ENCODE assay signal across 22 cellular contexts in genomic region chr13:99022953-99023352, GRCh38.
"Had no signal": no experiment of that assay in that cellular context is flagged by ENCODE, and none has a peak within 500 bp of the region (broad histone marks: within the 10 kb centered on the region; RNA-seq: fewer than 3 reads in every experiment).

No MANE protein-coding gene starts in this region.

- H3K4me1 ChIP-seq: adrenal gland, breast epithelium, tibial artery had no signal

- ATAC-seq: activated CD4-positive, CD25-positive, alpha-beta regulatory T cell treated with anti-CD3 and anti-CD28 coated beads, Interleukin-2, amount 50 U/mL, for 24 hours; activated naive CD4-positive, alpha-beta T cell treated with anti-CD3 and anti-CD28 coated beads, Interleukin-2, amount 50 U/mL, for 72 hours; esophagus mucosa; left colon; lower lobe of right lung; stimulated activated naive CD8-positive, alpha-beta T cell treated with anti-CD3 and anti-CD28 coated beads, Interleukin-15, Interleukin-2, amounts not matched to agents 100 U/mL and 50 U/mL, for 24 hours had no signal

- FAIRE-seq: islet of Langerhans, urothelium cell line had no signal

- H3K9me3 ChIP-seq: adrenal gland, breast epithelium, lower lobe of right lung, tibial artery had no signal

- H3K27me3 ChIP-seq: adrenal gland, breast epithelium, tibial artery had no signal

- H3K4me3 ChIP-seq: adrenal gland, breast epithelium, lower lobe of right lung, tibial artery had no signal

- DNase-seq: activated CD8-positive, alpha-beta memory T cell treated with anti-CD3 and anti-CD28 coated beads for 24 hours; activated CD8-positive, alpha-beta memory T cell treated with anti-CD3 and anti-CD28 coated beads, Interleukin-2, amount 50 U/mL, for 48 hours; activated effector memory CD4-positive, alpha-beta T cell treated with anti-CD3 and anti-CD28 coated beads, Interleukin-2, amount 50 U/mL, for 16 hours; activated T-cell treated with anti-CD3 and anti-CD28 coated beads, Interleukin-2, amount 50 U/mL, for 48 hours; adrenal gland; effector CD4-positive, alpha-beta T cell; hippocampal formation; left colon; lower lobe of right lung; stimulated activated CD4-positive, alpha-beta T cell treated with anti-CD3 and anti-CD28 coated beads, Interleukin-12 subunit alpha, Interleukin-12 subunit beta, amount 100 ng/mL, for 4 hours; stimulated activated CD4-positive, alpha-beta T cell treated with anti-CD3 and anti-CD28 coated beads, Interleukin-1b, Interleukin-23, amount 100 ng/mL, for 48 hours; stimulated activated CD8-positive, alpha-beta memory T cell treated with anti-CD3 and anti-CD28 coated beads, Interleukin-4, amount 100 ng/mL, for 48 hours; stimulated activated naive CD8-positive, alpha-beta T cell treated with anti-CD3 and anti-CD28 coated beads, Interleukin-15, Interleukin-2, amounts not matched to agents 100 U/mL and 50 U/mL, for 24 hours; substantia nigra; T1000; tibial artery had no signal

- H3K27ac ChIP-seq: adrenal gland, breast epithelium, lower lobe of right lung, tibial artery had no signal

- H3K36me3 ChIP-seq: adrenal gland, breast epithelium, lower lobe of right lung, tibial artery had no signal
